8 cellular contexts compared by ENCODE assay signal in the genomic region with DNA sequence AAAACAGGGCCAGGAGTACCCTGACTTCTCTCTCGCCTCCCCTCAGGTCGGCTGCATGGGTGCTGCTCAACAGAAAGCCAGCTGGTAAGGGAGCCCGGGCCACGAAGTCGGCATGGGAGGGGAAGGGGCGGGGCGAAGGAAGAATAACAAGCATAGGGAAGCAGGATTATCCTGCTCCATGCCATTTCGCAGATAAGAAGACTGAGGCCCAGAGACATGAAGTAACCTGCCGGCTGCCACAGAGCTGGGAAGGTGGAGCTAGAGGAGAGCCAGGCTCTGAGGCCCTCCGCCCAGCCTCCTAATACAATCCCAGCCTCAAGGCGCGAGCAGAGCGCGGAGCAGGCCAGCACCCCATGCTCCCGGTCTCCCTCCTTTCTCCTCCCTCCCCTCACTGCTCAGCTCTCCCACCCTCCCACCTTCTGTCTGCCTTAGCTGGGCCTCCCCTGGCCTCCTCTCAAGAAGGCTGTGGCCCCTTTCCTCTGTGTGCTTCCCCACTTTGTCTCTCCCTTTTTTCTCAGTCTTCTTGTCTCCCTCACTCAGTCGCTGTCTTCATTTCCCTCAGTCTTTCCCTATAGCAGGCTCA. TPM values are rescaled to one million over a fixed set of nuclear protein-coding genes. Genes with fewer than 3 reads are reported as not detected.
DNase-seq lines count a peak whose midpoint lies in the region; ATAC-seq and TF ChIP-seq lines count a peak whose summit lies in the region.

No MANE protein-coding gene starts in this region.

- CTCF ChIA-PET in activated CD8-positive, alpha-beta memory T cell treated with anti-CD3 and anti-CD28 coated beads, Interleukin-2, amount 10 ng/mL, durations not matched to agents 7 days and 5 days (lab: Charles Lee): interaction anchor here (0.9 to 3.5 kb wide), 10 partner anchors 13 to 191 kb away, joined by 4 to 19 read pairs (median 6); partner anchors contain the start of gene HMGA1
- CTCF ChIA-PET in GM10248 (lab: Yijun Ruan, JAX): interaction anchor here (1.1 to 2.4 kb wide), 4 partner anchors 26 to 386 kb away, joined by 3 to 12 read pairs (median 4); partner anchors contain the start of gene SMIM29

- peaks cover 5% of the 10 kb centered on the region for H3K27me3 Mint-ChIP-seq in activated CD8-positive, alpha-beta memory T cell treated with anti-CD3 and anti-CD28 coated beads, Interleukin-2, amount 10 ng/mL, durations not matched to agents 7 days and 5 days
- no peaks in the 10 kb centered on the region for H3K27me3 Mint-ChIP-seq in naive B cell

- H3K27me3 ChIP-seq in HAP-1 (ENCODE audit: low read depth): no peaks in the 10 kb centered on the region

- peak overlapping the region; percentile 54 for H3K4me3 Mint-ChIP-seq in activated CD8-positive, alpha-beta memory T cell treated with anti-CD3 and anti-CD28 coated beads, Interleukin-2, amount 10 ng/mL, durations not matched to agents 7 days and 5 days
- H3K4me3 Mint-ChIP-seq in naive B cell: peak overlapping the region; percentile 30 to 77 (median 66)

- ATAC-seq in activated CD8-positive, alpha-beta memory T cell treated with anti-CD3 and anti-CD28 coated beads, Interleukin-2, amount 10 ng/mL, durations not matched to agents 7 days and 5 days: no peak
- no peak for ATAC-seq in naive B cell (ENCODE audit: low read depth in 2 of 2)
- ATAC-seq in HG03159 (IDR thresholded peaks at IDR 0.05; ENCODE audit: unreplicated experiment): no peak

- DNase-seq in activated CD8-positive, alpha-beta memory T cell treated with anti-CD3 and anti-CD28 coated beads, Interleukin-2, amount 10 ng/mL, durations not matched to agents 7 days and 5 days: no peak
- DNase-seq in activated CD8-positive, alpha-beta memory T cell treated with anti-CD3 and anti-CD28 coated beads, Interleukin-2, amount 50 U/mL, for 48 hours: no peak
- DNase-seq in NAMALWA (ENCODE audit: low spot score) (peak; percentile 22), dermis blood vessel endothelial cell (peak; percentile 27), naive B cell (no peak), GM10248 (ENCODE audit: extremely low spot score) (no peak), HAP-1 (ENCODE audit: low spot score in 2 of 2) (no peak)

- no peak for TF ChIP-seq CTCF in GM10248 (IDR thresholded peaks at IDR 0.05; ENCODE audit: control extremely low read depth, extremely low read depth, low read depth, missing control alignments)

- peak overlapping the region; percentile 82 for H3K27ac Mint-ChIP-seq in activated CD8-positive, alpha-beta memory T cell treated with anti-CD3 and anti-CD28 coated beads, Interleukin-2, amount 10 ng/mL, durations not matched to agents 7 days and 5 days
- H3K27ac Mint-ChIP-seq in naive B cell: peak overlapping the region; percentile 79 to 99 (median 96)

- H3K4me1 Mint-ChIP-seq in activated CD8-positive, alpha-beta memory T cell treated with anti-CD3 and anti-CD28 coated beads, Interleukin-2, amount 10 ng/mL, durations not matched to agents 7 days and 5 days: peaks cover 26% of the 10 kb centered on the region
- peaks cover 23 to 50% (median 41%) of the 10 kb centered on the region in 3 donors for H3K4me1 Mint-ChIP-seq in naive B cell

- no peaks in the 10 kb centered on the region for H3K9me3 ChIP-seq in HAP-1

- in situ Hi-C loops in HAP-1 (cut with MboI; ENCODE audit: low sequenced_read_pairs): no loop called here

- POLR2A ChIA-PET in GM10248 (lab: Yijun Ruan, JAX): interaction anchor here (0.5 to 2.4 kb wide), 5 partner anchors 10 to 434 kb away, joined by 3 to 27 read pairs (median 4); partner anchors contain the start of genes HMGA1 and RPS10

- peaks cover 9% of the 10 kb centered on the region for H3K4me1 ChIP-seq in HAP-1

- no peak overlapping the region for H3K4me3 ChIP-seq in HAP-1

- H3K36me3 ChIP-seq in HAP-1 (replicated peaks): no peaks in the 10 kb centered on the region

- H3K9me3 Mint-ChIP-seq in activated CD8-positive, alpha-beta memory T cell treated with anti-CD3 and anti-CD28 coated beads, Interleukin-2, amount 10 ng/mL, durations not matched to agents 7 days and 5 days (ENCODE audit: low read depth): no peaks in the 10 kb centered on the region
- no peaks in the 10 kb centered on the region for H3K9me3 Mint-ChIP-seq in naive B cell

- H3K36me3 Mint-ChIP-seq in activated CD8-positive, alpha-beta memory T cell treated with anti-CD3 and anti-CD28 coated beads, Interleukin-2, amount 10 ng/mL, durations not matched to agents 7 days and 5 days: no peaks in the 10 kb centered on the region
- H3K36me3 Mint-ChIP-seq in naive B cell: no peaks in the 10 kb centered on the region

RNA-seq across cellular contexts. Expression of gene HMGA1, which starts 13.2 kb away (rescaled TPM):
- 100 to 1,000 TPM; 214 to 312 TPM for total RNA-seq in activated CD8-positive, alpha-beta memory T cell treated with anti-CD3 and anti-CD28 coated beads, Interleukin-2, amount 10 ng/mL, durations not matched to agents 7 days and 5 days
- 46.5 and 229 TPM in 2 replicates for total RNA-seq in dermis blood vessel endothelial cell
- 10 to 100 TPM; 17.2 to 38.1 (median 31.2) TPM for polyA plus RNA-seq in naive B cell (ENCODE audit: low read depth in 6 of 6)

RNA-seq across cellular contexts. Expression of gene SMIM29, which starts 25.3 kb away (rescaled TPM):
- 10 to 100 TPM; 34.0 to 41.4 TPM for total RNA-seq in activated CD8-positive, alpha-beta memory T cell treated with anti-CD3 and anti-CD28 coated beads, Interleukin-2, amount 10 ng/mL, durations not matched to agents 7 days and 5 days
- total RNA-seq in dermis blood vessel endothelial cell: 16.4 and 24.3 TPM in 2 replicates
- 100 to 1,000 TPM in 3 of 6 donors, 10 to 100 TPM in 3; 91.2 to 127 (median 99.0) TPM for polyA plus RNA-seq in naive B cell (ENCODE audit: low read depth in 6 of 6)

Comparison
In these comparisons a context has a peak if more than half of its experiments do, and no peak if none do; other contexts are left out.
1. DNase-seq: peak in NAMALWA (single experiment) and dermis blood vessel endothelial cell (single experiment); none in activated CD8-positive, alpha-beta memory T cell treated with anti-CD3 and anti-CD28 coated beads, Interleukin-2, amount 10 ng/mL, durations not matched to agents 7 days and 5 days (single experiment), activated CD8-positive, alpha-beta memory T cell treated with anti-CD3 and anti-CD28 coated beads, Interleukin-2, amount 50 U/mL, for 48 hours (single experiment), naive B cell (single experiment), GM10248 (single experiment) and HAP-1 (0 of 2).